8 cellular contexts compared by ENCODE assay signal in genomic region chr3:159765025-159765859, GRCh38.
A peak's percentile ranks its signal among the peaks of the same experiment; 100 is the strongest.
DNase-seq lines count a peak whose midpoint lies in the region; ATAC-seq and TF ChIP-seq lines count a peak whose summit lies in the region.

No MANE protein-coding gene starts in this region.

- peak overlapping the region; percentile 87 for H2BK5ac ChIP-seq in neuronal stem cell (ENCODE audit: low read length)

- H3K9me3 ChIP-seq in adipocyte (ENCODE audit: control insufficient read depth, low read length) = no peaks in the 10 kb centered on the region
- no peaks in the 10 kb centered on the region for H3K9me3 ChIP-seq in neuronal stem cell (replicated peaks in 1 of 2; ENCODE audit: control insufficient read depth in 2 of 2, insufficient read depth in 1 of 2, low read depth in 1 of 2, low read length in 2 of 2)
- H3K9me3 ChIP-seq in OCI-LY7 (ENCODE audit: low read length) = no peaks in the 10 kb centered on the region

- no peak overlapping the region for H2BK12ac ChIP-seq in neuronal stem cell (ENCODE audit: low read length)

- peak overlapping the region; percentile 46 for H3K4me3 Mint-ChIP-seq in activated CD8-positive, alpha-beta memory T cell treated with anti-CD3 and anti-CD28 coated beads, Interleukin-2, amount 10 ng/mL, durations not matched to agents 7 days and 5 days

- no peak overlapping the region for H2AK5ac ChIP-seq in neuronal stem cell (ENCODE audit: low read depth, low read length)

- H3K27ac ChIP-seq in neuronal stem cell (replicated peaks; ENCODE audit: low read length) = no peak overlapping the region
- H3K27ac ChIP-seq in OCI-LY7 (ENCODE audit: low read depth, low read length, poor library complexity, severe bottlenecking) = no peak overlapping the region

- H3K27me3 ChIP-seq in adipocyte (replicated peaks; ENCODE audit: control insufficient read depth, insufficient read depth, low read length) (no peaks in the 10 kb centered on the region), neuronal stem cell (ENCODE audit: control insufficient read depth in 3 of 3, insufficient read depth in 3 of 3, low read depth in 1 of 3, low read length in 3 of 3) (peaks cover 0 to 81% (median 10%) of the 10 kb centered on the region in 3 experiments)

- H3K79me1 ChIP-seq in neuronal stem cell (ENCODE audit: low read depth, low read length) = no peaks in the 10 kb centered on the region

- H3K4me2 ChIP-seq in neuronal stem cell (ENCODE audit: insufficient read depth, low read length, poor library complexity, severe bottlenecking) (peak overlapping the region; percentile 94), OCI-LY7 (ENCODE audit: low read length) (no peak overlapping the region; the same call in 1 of the 2 replicates)

- H3K18ac ChIP-seq in neuronal stem cell (ENCODE audit: low read length) = peak overlapping the region; percentile 69

- H3K14ac ChIP-seq in neuronal stem cell (ENCODE audit: low read length) = no peak overlapping the region

- H3K36me3 ChIP-seq in adipocyte (ENCODE audit: control insufficient read depth, insufficient read depth, low read length, severe bottlenecking) (no peaks in the 10 kb centered on the region), neuronal stem cell (replicated peaks in 1 of 2; ENCODE audit: control insufficient read depth in 2 of 2, insufficient read depth in 2 of 2, low read length in 2 of 2) (no peaks in the 10 kb centered on the region), OCI-LY7 (ENCODE audit: insufficient read depth, low read length) (no peaks in the 10 kb centered on the region)

- DNase-seq in activated CD8-positive, alpha-beta memory T cell treated with anti-CD3 and anti-CD28 coated beads, Interleukin-2, amount 10 ng/mL, durations not matched to agents 7 days and 5 days = no peak
- no peak for DNase-seq in activated CD8-positive, alpha-beta memory T cell treated with anti-CD3 and anti-CD28 coated beads for 24 hours
- peak; percentile 78 for DNase-seq in NCI-H2171 (lab: John Stamatoyannopoulos, UW)
- peak; percentile 97 for DNase-seq in adipocyte (ENCODE audit: low read depth)
- DNase-seq in head of caudate nucleus = peak; percentile 23 to 84 (median 63)
- peak; percentile 56 for DNase-seq in neuronal stem cell (ENCODE audit: low spot score)
- DNase-seq in OCI-LY7 (ENCODE audit: low spot score) = no peak

- no peaks in the 10 kb centered on the region for H3K9me2 ChIP-seq in OCI-LY7 (ENCODE audit: insufficient read depth, low read length)

- H3K27ac Mint-ChIP-seq in activated CD8-positive, alpha-beta memory T cell treated with anti-CD3 and anti-CD28 coated beads, Interleukin-2, amount 10 ng/mL, durations not matched to agents 7 days and 5 days = no peak overlapping the region

- no peak overlapping the region for H4K91ac ChIP-seq in neuronal stem cell (ENCODE audit: low read depth, low read length, poor library complexity)

- WGBS in neuronal stem cell (ENCODE audit: extremely low coverage in 2 of 2, insufficient read length in 2 of 2, insufficient replicate concordance in 1 of 2), 2 donors = no CpG with 5 or more reads among the region's 47 CpGs

- peak overlapping the region; percentile 72 for H2BK15ac ChIP-seq in neuronal stem cell (ENCODE audit: low read length)

- BruUV-seq in OCI-LY7 (replicated peaks; lab: Mats Ljungman, UMichigan) = no TSS peak

- H4K8ac ChIP-seq in neuronal stem cell (ENCODE audit: low read depth, low read length) = no peak overlapping the region

- POLR2A ChIA-PET in OCI-LY7 (lab: Charles Lee) = no interaction called here

- H3K4ac ChIP-seq in neuronal stem cell (ENCODE audit: low read length) = no peak overlapping the region

- peaks cover 13% of the 10 kb centered on the region for H3K4me1 Mint-ChIP-seq in activated CD8-positive, alpha-beta memory T cell treated with anti-CD3 and anti-CD28 coated beads, Interleukin-2, amount 10 ng/mL, durations not matched to agents 7 days and 5 days

- no peaks in the 10 kb centered on the region for H3K36me3 Mint-ChIP-seq in activated CD8-positive, alpha-beta memory T cell treated with anti-CD3 and anti-CD28 coated beads, Interleukin-2, amount 10 ng/mL, durations not matched to agents 7 days and 5 days

- CTCF ChIA-PET in activated CD8-positive, alpha-beta memory T cell treated with anti-CD3 and anti-CD28 coated beads, Interleukin-2, amount 10 ng/mL, durations not matched to agents 7 days and 5 days (lab: Charles Lee) = no interaction called here
- CTCF ChIA-PET in OCI-LY7 (lab: Charles Lee; ENCODE audit: unreplicated experiment) = no interaction called here

- intact Hi-C loops in head of caudate nucleus (cut with DNase I) = no loop called here
- intact Hi-C loops in OCI-LY7 (cut with micrococcal nuclease; ENCODE audit: unreplicated experiment) = no loop called here

- peak overlapping the region; percentile 85 for H3K9ac ChIP-seq in adipocyte (ENCODE audit: low read length)
- H3K9ac ChIP-seq in neuronal stem cell (ENCODE audit: low read depth, low read length, poor library complexity) = peak overlapping the region; percentile 78

- H3K79me2 ChIP-seq in OCI-LY7 (ENCODE audit: insufficient read depth, low read depth, low read length) = no peaks in the 10 kb centered on the region

- H2AFZ ChIP-seq in neuronal stem cell (ENCODE audit: low read length) (peak overlapping the region; percentile 98), OCI-LY7 (ENCODE audit: low read length) (no peak overlapping the region)

- ATAC-seq in activated CD8-positive, alpha-beta memory T cell treated with anti-CD3 and anti-CD28 coated beads, Interleukin-2, amount 10 ng/mL, durations not matched to agents 7 days and 5 days = no peak
- ATAC-seq in HG02884 (IDR thresholded peaks at IDR 0.05; ENCODE audit: unreplicated experiment) = no peak

- H4K20me1 ChIP-seq in OCI-LY7 (ENCODE audit: insufficient read depth, low read length) = no peaks in the 10 kb centered on the region

- no peak overlapping the region for H2BK120ac ChIP-seq in neuronal stem cell (ENCODE audit: low read depth, low read length)

- H3K9me3 Mint-ChIP-seq in activated CD8-positive, alpha-beta memory T cell treated with anti-CD3 and anti-CD28 coated beads, Interleukin-2, amount 10 ng/mL, durations not matched to agents 7 days and 5 days (ENCODE audit: low read depth) = no peaks in the 10 kb centered on the region

- H3K4me1 ChIP-seq in adipocyte (ENCODE audit: control insufficient read depth, insufficient read depth, low read length) = peaks cover 16% of the 10 kb centered on the region
- peaks cover 13 to 16% of the 10 kb centered on the region in 2 donors for H3K4me1 ChIP-seq in neuronal stem cell (ENCODE audit: control insufficient read depth in 2 of 2, insufficient read depth in 1 of 2, low read depth in 1 of 2, low read length in 2 of 2)
- H3K4me1 ChIP-seq in OCI-LY7 (ENCODE audit: insufficient read depth, low read length, poor library complexity, severe bottlenecking) = no peaks in the 10 kb centered on the region

- H3K23ac ChIP-seq in neuronal stem cell (ENCODE audit: low read depth, low read length, poor library complexity) = no peak overlapping the region

- no peak for TF ChIP-seq CTCF in OCI-LY7 (conservative IDR thresholded peaks at IDR 0.05; ENCODE audit: low read length)

- peak overlapping the region; percentile 88 for H3K4me3 ChIP-seq in adipocyte (ENCODE audit: low read length)
- H3K4me3 ChIP-seq in neuronal stem cell (ENCODE audit: low read length in 2 of 2) = peak overlapping the region; percentile 51 to 92
- H3K4me3 ChIP-seq in OCI-LY7 (ENCODE audit: low read depth, low read length, poor library complexity, severe bottlenecking) = no peak overlapping the region

- peaks cover 63% of the 10 kb centered on the region for H3K27me3 Mint-ChIP-seq in activated CD8-positive, alpha-beta memory T cell treated with anti-CD3 and anti-CD28 coated beads, Interleukin-2, amount 10 ng/mL, durations not matched to agents 7 days and 5 days

Comparison
In these comparisons a context has a peak if more than half of its experiments do, and no peak if none do; other contexts are left out.
1. DNase-seq: peak in NCI-H2171 (single experiment), adipocyte (single experiment), head of caudate nucleus (42 of 42) and neuronal stem cell (single experiment); none in activated CD8-positive, alpha-beta memory T cell treated with anti-CD3 and anti-CD28 coated beads, Interleukin-2, amount 10 ng/mL, durations not matched to agents 7 days and 5 days (single experiment), activated CD8-positive, alpha-beta memory T cell treated with anti-CD3 and anti-CD28 coated beads for 24 hours (single experiment) and OCI-LY7 (single experiment).